ENCODE assay signal across 19 cellular contexts in genomic region chr17:1584167-1584566, GRCh38.
"Had no signal": no experiment of that assay in that cellular context is flagged by ENCODE, and none has a peak within 500 bp of the region (broad histone marks: within the 10 kb centered on the region; RNA-seq: fewer than 3 reads in every experiment).

No MANE protein-coding gene starts in this region.

- H3K27ac Mint-ChIP-seq: activated CD8-positive, alpha-beta T cell treated with anti-CD3 and anti-CD28 coated beads for 36 hours; activated naive CD8-positive, alpha-beta T cell treated with anti-CD3 and anti-CD28 coated beads, Interleukin-2, amount 10 ng/mL, durations not matched to agents 7 days and 5 days; activated T-cell treated with anti-CD3 and anti-CD28 coated beads, Interleukin-2, amount 50 U/mL, for 72 hours had no signal

- H3K9me3 Mint-ChIP-seq: activated CD8-positive, alpha-beta T cell treated with anti-CD3 and anti-CD28 coated beads for 36 hours; activated naive CD8-positive, alpha-beta T cell treated with anti-CD3 and anti-CD28 coated beads, Interleukin-2, amount 10 ng/mL, durations not matched to agents 7 days and 5 days; activated T-cell treated with anti-CD3 and anti-CD28 coated beads, Interleukin-2, amount 50 U/mL, for 72 hours had no signal

- DNase-seq: activated CD4-positive, alpha-beta T cell treated with anti-CD3 and anti-CD28 coated beads for 4 hours; activated CD8-positive, alpha-beta memory T cell treated with anti-CD3 and anti-CD28 coated beads, Interleukin-2, amount 50 U/mL, for 4 hours; activated CD8-positive, alpha-beta T cell treated with anti-CD3 and anti-CD28 coated beads for 36 hours; activated naive CD4-positive, alpha-beta T cell treated with anti-CD3 and anti-CD28 coated beads, Interleukin-2, amount 50 U/mL, for 16 hours; activated naive CD8-positive, alpha-beta T cell treated with anti-CD3 and anti-CD28 coated beads, Interleukin-2, amount 10 ng/mL, durations not matched to agents 7 days and 5 days; activated T-cell treated with anti-CD3 and anti-CD28 coated beads, Interleukin-2, amount 50 U/mL, for 72 hours; anterior cingulate cortex; cerebellar nuclear complex; KG1; NCI-H1092; NCI-H1417 treated with DMSO at 0.1 percent for 48 hours; NCI-H1694 treated with DMSO at 0.1 percent for 48 hours; NCI-H2029 treated with DMSO at 0.1 percent for 48 hours; NCI-H510A treated with DMSO at 0.1 percent for 48 hours; NCI-H69; SIG-M5 had no signal

- H3K36me3 Mint-ChIP-seq: activated naive CD8-positive, alpha-beta T cell treated with anti-CD3 and anti-CD28 coated beads, Interleukin-2, amount 10 ng/mL, durations not matched to agents 7 days and 5 days had no signal

- H3K4me3 Mint-ChIP-seq: activated CD8-positive, alpha-beta T cell treated with anti-CD3 and anti-CD28 coated beads for 36 hours; activated naive CD8-positive, alpha-beta T cell treated with anti-CD3 and anti-CD28 coated beads, Interleukin-2, amount 10 ng/mL, durations not matched to agents 7 days and 5 days; activated T-cell treated with anti-CD3 and anti-CD28 coated beads, Interleukin-2, amount 50 U/mL, for 72 hours had no signal

- H3K9me3 ChIP-seq: adrenal gland had no signal

- H3K27ac ChIP-seq: adrenal gland, VCaP had no signal

- ATAC-seq: activated CD4-positive, CD25-positive, alpha-beta regulatory T cell treated with anti-CD3 and anti-CD28 coated beads, Interleukin-2, amount 50 U/mL, for 24 hours; activated CD8-positive, alpha-beta T cell treated with anti-CD3 and anti-CD28 coated beads for 36 hours; activated T-cell treated with anti-CD3 and anti-CD28 coated beads, Interleukin-2, amount 50 U/mL, for 72 hours had no signal

- H3K4me1 Mint-ChIP-seq: activated naive CD8-positive, alpha-beta T cell treated with anti-CD3 and anti-CD28 coated beads, Interleukin-2, amount 10 ng/mL, durations not matched to agents 7 days and 5 days had no signal

- H3K27me3 ChIP-seq: adrenal gland had no signal

- H3K4me1 ChIP-seq: adrenal gland had no signal

- H3K4me3 ChIP-seq: adrenal gland had no signal

- H3K27me3 Mint-ChIP-seq: activated CD8-positive, alpha-beta T cell treated with anti-CD3 and anti-CD28 coated beads for 36 hours; activated naive CD8-positive, alpha-beta T cell treated with anti-CD3 and anti-CD28 coated beads, Interleukin-2, amount 10 ng/mL, durations not matched to agents 7 days and 5 days had no signal
